Comparison of ENCODE assay signal across 11 cellular contexts in genomic region chr2:86223682-86224560, GRCh38. TPM values are rescaled to one million over a fixed set of nuclear protein-coding genes. Genes with fewer than 3 reads are reported as not detected.
A peak's percentile ranks its signal among the peaks of the same experiment; 100 is the strongest.
DNase-seq lines count a peak whose midpoint lies in the region; ATAC-seq lines count a peak whose summit lies in the region.
"Had no signal": no experiment of that assay in that cellular context is flagged by ENCODE, and none has a peak within 500 bp of the region (broad histone marks: within the 10 kb centered on the region; RNA-seq: fewer than 3 reads in every experiment).

No MANE protein-coding gene starts in this region.

- peak overlapping the region; percentile 3 for H3K27ac Mint-ChIP-seq in stimulated activated memory B cell treated with anti-CD40 and anti-IgM and Interleukin-4, amounts not matched to agents 10 μg/mL and 1 μg/mL and 100 μg/mL, for 72 hours
- H3K27ac Mint-ChIP-seq: memory B cell had no signal

- H4K20me1 ChIP-seq in GM23248 (ENCODE audit: insufficient read depth) = no peaks in the 10 kb centered on the region

- H3K9me3 Mint-ChIP-seq in stimulated activated memory B cell treated with anti-CD40 and anti-IgM and Interleukin-4, amounts not matched to agents 10 μg/mL and 1 μg/mL and 100 μg/mL, for 72 hours = no peaks in the 10 kb centered on the region
- H3K9me3 Mint-ChIP-seq: memory B cell had no signal

- H3K4me3 Mint-ChIP-seq in stimulated activated memory B cell treated with anti-CD40 and anti-IgM and Interleukin-4, amounts not matched to agents 10 μg/mL and 1 μg/mL and 100 μg/mL, for 72 hours = no peak overlapping the region
- H3K4me3 Mint-ChIP-seq: memory B cell had no signal

- no peaks in the 10 kb centered on the region for H3K79me2 ChIP-seq in GM23248 (ENCODE audit: insufficient read depth)

- H3K4me2 ChIP-seq in GM23248 (ENCODE audit: unreplicated experiment) = peak overlapping the region; percentile 24

- H3F3A ChIP-seq in GM23248 (ENCODE audit: insufficient read depth) = peaks cover 12% of the 10 kb centered on the region; the same call in 1 of the 2 replicates

- H3K9me3 ChIP-seq in GM23248 (ENCODE audit: low read depth) = no peaks in the 10 kb centered on the region
- H3K9me3 ChIP-seq in right cardiac atrium (ENCODE audit: control insufficient read depth, low read length) = no peaks in the 10 kb centered on the region
- H3K9me3 ChIP-seq: SJCRH30 had no signal

- H3K27me3 ChIP-seq in GM23248 (replicated peaks; ENCODE audit: insufficient read depth) (no peaks in the 10 kb centered on the region), right cardiac atrium (ENCODE audit: control insufficient read depth, insufficient read depth) (no peaks in the 10 kb centered on the region)

- peak overlapping the region; percentile 55 for H2AFZ ChIP-seq in GM23248

- peak overlapping the region; percentile 18; the same call in 1 of the 2 replicates for H3K9ac ChIP-seq in GM23248

- no peaks in the 10 kb centered on the region for H3K9me2 ChIP-seq in GM23248 (ENCODE audit: insufficient read depth)

- H3K27ac ChIP-seq in GM23248 (peak overlapping the region; percentile 20; the same call in 1 of the 2 replicates), right cardiac atrium (ENCODE audit: low read length) (peak overlapping the region; percentile 87)
- H3K27ac ChIP-seq: SJCRH30 had no signal

- no peaks in the 10 kb centered on the region for H3K36me3 ChIP-seq in GM23248 (ENCODE audit: low read depth)
- H3K36me3 ChIP-seq: SJCRH30 had no signal

- H3K4me1 ChIP-seq in GM23248 (ENCODE audit: insufficient read depth) (peaks cover 20% of the 10 kb centered on the region), right cardiac atrium (ENCODE audit: control insufficient read depth, insufficient read depth, low read length) (peaks cover 26% of the 10 kb centered on the region)
- H3K4me1 ChIP-seq: SJCRH30 had no signal

- H3K27me3 Mint-ChIP-seq in stimulated activated memory B cell treated with anti-CD40 and anti-IgM and Interleukin-4, amounts not matched to agents 10 μg/mL and 1 μg/mL and 100 μg/mL, for 72 hours = no peaks in the 10 kb centered on the region
- H3K27me3 Mint-ChIP-seq: memory B cell had no signal

- no peak overlapping the region for H3K4me3 ChIP-seq in GM23248
- H3K4me3 ChIP-seq in right cardiac atrium (ENCODE audit: low read length) = no peak overlapping the region
- H3K4me3 ChIP-seq: SJCRH30 had no signal

- WGBS in GM23248 (ENCODE audit: low coverage in 1 of 2, low lambda C conversion rate in 2 of 2, missing lambda C conversion rate in 2 of 2), 2 experiments = 60 to 73% methylated on average over 2 of the region's 2 CpGs
- WGBS in right cardiac atrium = 81% methylated on average over 2 of the region's 2 CpGs

- in situ Hi-C loops in GM23248 (cut with MboI) = loop anchor here (10.0 kb wide), 1 partner anchor 151 kb away; no protein-coding TSS in a partner anchor

- H3K4me1 Mint-ChIP-seq in stimulated activated memory B cell treated with anti-CD40 and anti-IgM and Interleukin-4, amounts not matched to agents 10 μg/mL and 1 μg/mL and 100 μg/mL, for 72 hours = peaks cover 24% of the 10 kb centered on the region

- DNase-seq in GM23248 = peak; percentile 74
- DNase-seq in amniotic epithelial cell (ENCODE audit: low read depth) = peak; percentile 25
- DNase-seq in right cardiac atrium = no peak
- no peak for DNase-seq in foreskin melanocyte
- DNase-seq: activated CD8-positive, alpha-beta memory T cell treated with anti-CD3 and anti-CD28 coated beads, Interleukin-2, amount 50 U/mL, for 48 hours; NCI-H1436 treated with DMSO at 0.1 percent for 48 hours; SJCRH30 had no signal

- intact Hi-C loops in right cardiac atrium (cut with DNase I) = loop anchor here in 3 of 4 donors (5.0 to 10.0 kb wide), 5 partner anchors 71 to 221 kb away; partner anchors contain the start of gene KDM3A (in 1 of the 3)

- ATAC-seq in right cardiac atrium = no peak
- no peak for ATAC-seq in stimulated activated memory B cell treated with anti-CD40 and anti-IgM and Interleukin-4, amounts not matched to agents 10 μg/mL and 1 μg/mL and 100 μg/mL, for 72 hours
- ATAC-seq in HG03354 (IDR thresholded peaks at IDR 0.05; ENCODE audit: poor library complexity, severe bottlenecking, unreplicated experiment) = no peak
- no peak for ATAC-seq in GM21723 (IDR thresholded peaks at IDR 0.05; ENCODE audit: unreplicated experiment)

- no peaks in the 10 kb centered on the region for H3K36me3 Mint-ChIP-seq in stimulated activated memory B cell treated with anti-CD40 and anti-IgM and Interleukin-4, amounts not matched to agents 10 μg/mL and 1 μg/mL and 100 μg/mL, for 72 hours
- H3K36me3 Mint-ChIP-seq: memory B cell had no signal

RNA-seq across cellular contexts. Expression of gene MRPL35, which starts 24.7 kb away (rescaled TPM):
- total RNA-seq in GM23248 (2014; rRNA removed; shearing (Covaris generic)) = 17.3 and 18.9 TPM in 2 replicates
- 45.2 and 46.2 TPM in 2 replicates for polyA plus RNA-seq in GM23248 (2016; fragmentation: Nextera tagmentation; extraction: Ambion mirVana)
- 10 to 100 TPM; 53.7 to 78.6 (median 63.5) TPM for total RNA-seq in right cardiac atrium
- 48.5 TPM for polyA plus RNA-seq in right cardiac atrium

RNA-seq across cellular contexts. Expression of gene IMMT, which starts 28.7 kb away (rescaled TPM):
- 46.4 and 60.4 TPM in 2 replicates for total RNA-seq in GM23248 (2014; rRNA removed; shearing (Covaris generic))
- polyA plus RNA-seq in GM23248 (2016; fragmentation: Nextera tagmentation; extraction: Ambion mirVana) (75.4 and 76.3 TPM in 2 replicates), right cardiac atrium (132 TPM)
- total RNA-seq in right cardiac atrium = 100 to 1,000 TPM; 188 to 204 (median 201) TPM

Comparison
In these comparisons a context has a peak if more than half of its experiments do, and no peak if none do; other contexts are left out.
1. DNase-seq: peak in GM23248 (single experiment) and amniotic epithelial cell (single experiment); none in right cardiac atrium (0 of 3) and foreskin melanocyte (single experiment).